9 cellular contexts compared by ENCODE assay signal in the genomic region with DNA sequence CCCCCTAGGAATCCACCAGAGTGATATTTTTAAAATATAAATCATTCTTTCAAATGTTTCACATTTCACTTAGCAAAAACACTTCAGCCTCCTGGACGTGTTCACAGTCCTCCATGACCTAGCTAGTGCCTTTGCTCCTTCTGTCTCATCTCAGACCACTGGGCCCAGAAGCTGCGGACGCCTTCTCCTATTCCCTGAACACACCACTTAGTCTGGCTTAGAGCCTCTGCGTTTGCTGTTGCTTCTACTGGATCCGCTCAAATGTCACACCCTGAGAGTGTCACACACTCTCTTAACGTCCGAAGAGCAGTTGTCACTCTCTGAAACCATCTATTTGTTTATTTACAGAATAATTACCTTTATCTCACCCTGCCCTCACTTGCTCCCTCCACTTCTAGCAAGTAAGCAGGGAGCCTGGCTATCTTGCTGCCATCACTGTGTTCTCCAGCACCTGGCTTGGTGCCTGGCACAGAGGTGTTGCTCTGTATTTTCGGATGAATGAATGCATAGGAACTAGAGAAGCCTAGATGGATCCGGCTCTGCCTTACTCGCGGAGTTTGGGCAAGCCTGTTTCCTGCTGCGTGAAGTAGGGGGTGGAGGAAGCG. TPM values are rescaled to one million over a fixed set of nuclear protein-coding genes. Genes with fewer than 3 reads are reported as not detected.
DNase-seq lines count a peak whose midpoint lies in the region; ATAC-seq and TF ChIP-seq lines count a peak whose summit lies in the region.
"Had no signal": no experiment of that assay in that cellular context is flagged by ENCODE, and none has a peak within 500 bp of the region (broad histone marks: within the 10 kb centered on the region; RNA-seq: fewer than 3 reads in every experiment).

No MANE protein-coding gene starts in this region.

- H3K4me1 ChIP-seq in suprapubic skin: peaks cover 42% of the 10 kb centered on the region

- TF ChIP-seq EP300 in suprapubic skin (IDR thresholded peaks at IDR 0.05): no peak

- H3K36me3 Mint-ChIP-seq in activated CD4-positive, alpha-beta T cell treated with anti-CD3 and anti-CD28 coated beads, Interleukin-2, amount 10 ng/mL, durations not matched to agents 24 days and 14 days (ENCODE audit: low read depth): peaks cover 25% of the 10 kb centered on the region
- peaks cover 17% of the 10 kb centered on the region for H3K36me3 Mint-ChIP-seq in activated naive CD8-positive, alpha-beta T cell treated with anti-CD3 and anti-CD28 coated beads, Interleukin-2, amount 50 U/mL, for 24 hours (ENCODE audit: low read depth)

- peaks cover 45% of the 10 kb centered on the region for H3K4me1 Mint-ChIP-seq in activated CD4-positive, alpha-beta T cell treated with anti-CD3 and anti-CD28 coated beads, Interleukin-2, amount 10 ng/mL, durations not matched to agents 24 days and 14 days
- H3K4me1 Mint-ChIP-seq in activated naive CD8-positive, alpha-beta T cell treated with anti-CD3 and anti-CD28 coated beads, Interleukin-2, amount 50 U/mL, for 24 hours: peaks cover 43% of the 10 kb centered on the region

- no peaks in the 10 kb centered on the region for H3K27me3 ChIP-seq in kidney epithelial cell (ENCODE audit: control insufficient read depth, insufficient read depth, low read length)
- no peaks in the 10 kb centered on the region for H3K27me3 ChIP-seq in suprapubic skin

- H3K36me3 ChIP-seq in kidney epithelial cell (ENCODE audit: control insufficient read depth, insufficient read depth, low read length): no peaks in the 10 kb centered on the region
- H3K36me3 ChIP-seq in suprapubic skin: no peaks in the 10 kb centered on the region

- TF ChIP-seq CTCF in kidney epithelial cell (IDR thresholded peaks at IDR 0.05; ENCODE audit: insufficient read depth, low read length, poor library complexity, severe bottlenecking) (no peak), suprapubic skin (IDR thresholded peaks at IDR 0.05) (no peak)

- H3K27ac ChIP-seq in suprapubic skin: peak overlapping the region; percentile 88

- intact Hi-C loops in activated CD4-positive, alpha-beta T cell treated with anti-CD3 and anti-CD28 coated beads, Interleukin-2, amount 10 ng/mL, durations not matched to agents 24 days and 14 days (cut with micrococcal nuclease): loop anchor here (5.0 kb wide), 1 partner anchor 418 kb away; a partner anchor contains a TSS

- peak overlapping the region; percentile 93 for H3K4me3 Mint-ChIP-seq in activated CD4-positive, alpha-beta T cell treated with anti-CD3 and anti-CD28 coated beads, Interleukin-2, amount 10 ng/mL, durations not matched to agents 24 days and 14 days
- peak overlapping the region; percentile 86 for H3K4me3 Mint-ChIP-seq in activated naive CD8-positive, alpha-beta T cell treated with anti-CD3 and anti-CD28 coated beads, Interleukin-2, amount 50 U/mL, for 24 hours

- ATAC-seq in activated naive CD8-positive, alpha-beta T cell treated with anti-CD3 and anti-CD28 coated beads, Interleukin-2, amount 50 U/mL, for 24 hours: no peak
- no peak for ATAC-seq in HG03342 (IDR thresholded peaks at IDR 0.05; ENCODE audit: unreplicated experiment)
- ATAC-seq in GM18519 (IDR thresholded peaks at IDR 0.05; ENCODE audit: low FRiP score, unreplicated experiment): no peak

- H3K27ac Mint-ChIP-seq in activated CD4-positive, alpha-beta T cell treated with anti-CD3 and anti-CD28 coated beads, Interleukin-2, amount 10 ng/mL, durations not matched to agents 24 days and 14 days: peak overlapping the region; percentile 98
- H3K27ac Mint-ChIP-seq in activated naive CD8-positive, alpha-beta T cell treated with anti-CD3 and anti-CD28 coated beads, Interleukin-2, amount 50 U/mL, for 24 hours: peak overlapping the region; percentile 97

- TF ChIP-seq POLR2A in suprapubic skin (IDR thresholded peaks at IDR 0.05): no peak

- no peaks in the 10 kb centered on the region for H3K9me3 Mint-ChIP-seq in activated CD4-positive, alpha-beta T cell treated with anti-CD3 and anti-CD28 coated beads, Interleukin-2, amount 10 ng/mL, durations not matched to agents 24 days and 14 days
- no peaks in the 10 kb centered on the region for H3K9me3 Mint-ChIP-seq in activated naive CD8-positive, alpha-beta T cell treated with anti-CD3 and anti-CD28 coated beads, Interleukin-2, amount 50 U/mL, for 24 hours

- no peaks in the 10 kb centered on the region for H3K27me3 Mint-ChIP-seq in activated CD4-positive, alpha-beta T cell treated with anti-CD3 and anti-CD28 coated beads, Interleukin-2, amount 10 ng/mL, durations not matched to agents 24 days and 14 days
- H3K27me3 Mint-ChIP-seq in activated naive CD8-positive, alpha-beta T cell treated with anti-CD3 and anti-CD28 coated beads, Interleukin-2, amount 50 U/mL, for 24 hours: peaks cover 3% of the 10 kb centered on the region

- H3K9me3 ChIP-seq in suprapubic skin: no peaks in the 10 kb centered on the region

- WGBS in suprapubic skin: 50% methylated on average over 13 of the region's 13 CpGs

- DNase-seq in activated CD4-positive, alpha-beta T cell treated with anti-CD3 and anti-CD28 coated beads, Interleukin-2, amount 10 ng/mL, durations not matched to agents 24 days and 14 days: no peak
- DNase-seq in activated CD4-positive, alpha-beta T cell treated with anti-CD3 and anti-CD28 coated beads for 4 hours: no peak
- DNase-seq in activated naive CD8-positive, alpha-beta T cell treated with anti-CD3 and anti-CD28 coated beads, Interleukin-2, amount 50 U/mL, for 24 hours: no peak
- DNase-seq in kidney epithelial cell (ENCODE audit: low read depth): no peak
- DNase-seq in suprapubic skin (ENCODE audit: low spot score in 2 of 2): no peak
- no peak for DNase-seq in stimulated activated naive CD4-positive, alpha-beta T cell (lab: John Stamatoyannopoulos, UW)
- DNase-seq: EL had no signal

- peak overlapping the region; percentile 55 for H3K4me3 ChIP-seq in kidney epithelial cell (ENCODE audit: low read depth, low read length)
- peak overlapping the region; percentile 87 for H3K4me3 ChIP-seq in suprapubic skin

RNA-seq across cellular contexts. Expression of a gene that starts 1.2 kb away (rescaled TPM):
- 136 and 149 TPM in 2 replicates for total RNA-seq in activated CD4-positive, alpha-beta T cell treated with anti-CD3 and anti-CD28 coated beads, Interleukin-2, amount 10 ng/mL, durations not matched to agents 24 days and 14 days
- total RNA-seq in kidney epithelial cell (34.9 and 46.4 TPM in 2 replicates), suprapubic skin (10 to 100 TPM; 29.1 to 62.2 (median 37.1) TPM)

RNA-seq across cellular contexts. Expression of a gene that starts 15.9 kb away (rescaled TPM):
- 2.7 and 2.8 TPM in 2 replicates for total RNA-seq in activated CD4-positive, alpha-beta T cell treated with anti-CD3 and anti-CD28 coated beads, Interleukin-2, amount 10 ng/mL, durations not matched to agents 24 days and 14 days
- total RNA-seq in kidney epithelial cell (4.0 and 5.1 TPM in 2 replicates), suprapubic skin (10 to 100 TPM in 1 of 4 donors, 1 to 10 TPM in 3; 2.3 to 18.4 (median 7.1) TPM)

RNA-seq across cellular contexts. Expression of a gene that starts 21.3 kb away (rescaled TPM):
- 13.6 TPM in 2 replicates for total RNA-seq in activated CD4-positive, alpha-beta T cell treated with anti-CD3 and anti-CD28 coated beads, Interleukin-2, amount 10 ng/mL, durations not matched to agents 24 days and 14 days
- total RNA-seq in kidney epithelial cell: 5.8 and 10.3 TPM in 2 replicates
- 1 to 10 TPM; 5.7 to 9.8 (median 7.8) TPM for total RNA-seq in suprapubic skin

RNA-seq across cellular contexts. Expression of a gene that starts 24.8 kb away (rescaled TPM):
- total RNA-seq in activated CD4-positive, alpha-beta T cell treated with anti-CD3 and anti-CD28 coated beads, Interleukin-2, amount 10 ng/mL, durations not matched to agents 24 days and 14 days: not detected in 2 replicates
- not detected in 2 replicates for total RNA-seq in kidney epithelial cell
- total RNA-seq in suprapubic skin: not detected

RNA-seq across cellular contexts. Expression of a gene that starts 41.1 kb away (rescaled TPM):
- not detected in 2 replicates for total RNA-seq in activated CD4-positive, alpha-beta T cell treated with anti-CD3 and anti-CD28 coated beads, Interleukin-2, amount 10 ng/mL, durations not matched to agents 24 days and 14 days
- total RNA-seq in kidney epithelial cell (not detected in 2 replicates), suprapubic skin (under 1 TPM in 1 of 4 donors, not detected in 3; 0.29 TPM)
